In the genomic region with DNA sequence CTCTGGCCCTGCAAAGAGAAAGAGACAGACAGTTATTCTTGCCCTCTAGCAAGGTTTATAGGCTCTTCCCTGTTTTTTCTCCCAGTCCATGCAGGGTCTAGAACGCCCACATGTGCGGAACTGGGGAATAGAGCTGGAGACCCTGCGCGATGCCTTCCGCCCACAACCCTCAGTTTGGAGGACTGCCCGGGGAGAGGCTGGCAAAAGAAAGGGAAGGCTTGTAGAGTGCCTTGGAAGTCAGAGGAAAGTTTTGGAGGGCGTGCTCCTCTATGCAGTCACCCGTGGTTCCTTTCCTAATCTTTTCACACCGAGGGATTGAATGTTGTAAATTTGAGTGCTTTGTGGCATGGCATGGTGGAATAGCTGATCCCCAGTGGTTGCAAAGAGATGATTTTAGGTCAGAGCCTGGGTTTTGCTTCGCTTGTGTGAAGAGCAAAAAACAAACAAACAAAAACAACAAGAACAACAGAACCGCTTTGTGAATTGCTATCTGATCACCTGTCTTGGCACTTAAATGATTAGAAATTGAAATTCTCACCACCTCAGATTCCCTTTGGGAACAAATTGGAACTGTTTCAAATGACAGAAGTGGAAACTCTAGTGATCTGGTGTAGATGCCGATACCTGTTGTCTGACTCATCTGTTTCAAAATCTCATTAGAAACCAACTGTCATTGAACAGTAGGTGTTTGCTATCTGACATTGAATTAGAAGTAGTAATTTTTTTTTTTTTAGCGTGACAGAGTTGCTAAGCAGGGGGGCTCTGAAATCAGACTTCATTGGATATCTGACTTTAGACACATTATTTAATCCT, we compare ENCODE assay signal across 8 cellular contexts. TPM values are rescaled to one million over a fixed set of nuclear protein-coding genes. Genes with fewer than 3 reads are reported as not detected.
DNase-seq lines count a peak whose midpoint lies in the region; ATAC-seq and TF ChIP-seq lines count a peak whose summit lies in the region.

No MANE protein-coding gene starts in this region.

- no peak for TF ChIP-seq CTCF in GM23338 (conservative IDR thresholded peaks at IDR 0.05; ENCODE audit: low read depth in 2 of 2)

- intact Hi-C loops in naive thymus-derived CD4-positive, alpha-beta T cell (cut with micrococcal nuclease), result no loop called here

- H3K27ac ChIP-seq in CD8-positive, alpha-beta memory T cell (ENCODE audit: low read depth, low read length), result no peak overlapping the region
- no peak overlapping the region for H3K27ac ChIP-seq in GM23338 (ENCODE audit: low read depth)
- H3K27ac ChIP-seq in naive thymus-derived CD4-positive, alpha-beta T cell (ENCODE audit: low read depth, low read length), result no peak overlapping the region

- no peaks in the 10 kb centered on the region for H3K36me3 ChIP-seq in CD8-positive, alpha-beta memory T cell (ENCODE audit: insufficient read depth, low read length)
- no peaks in the 10 kb centered on the region for H3K36me3 ChIP-seq in GM23338 (ENCODE audit: insufficient read depth)
- H3K36me3 ChIP-seq in naive thymus-derived CD4-positive, alpha-beta T cell (ENCODE audit: control insufficient read depth in 2 of 3, insufficient read depth in 3 of 3, low read length in 3 of 3), result no peaks in the 10 kb centered on the region

- peak overlapping the region in 1 of 8 donors; percentile 9 for H3K27ac Mint-ChIP-seq in CD8-positive, alpha-beta memory T cell
- H3K27ac Mint-ChIP-seq in GM23338, result no peak overlapping the region
- H3K27ac Mint-ChIP-seq in naive thymus-derived CD4-positive, alpha-beta T cell, result no peak overlapping the region

- H3K4me2 ChIP-seq in GM23338, result peak overlapping the region; percentile 94

- H4K20me1 ChIP-seq in GM23338 (replicated peaks; ENCODE audit: insufficient read depth), result no peaks in the 10 kb centered on the region

- no peaks in the 10 kb centered on the region for H3K9me3 Mint-ChIP-seq in CD8-positive, alpha-beta memory T cell
- no peaks in the 10 kb centered on the region for H3K9me3 Mint-ChIP-seq in GM23338
- peaks cover 0 to 3% (median 0%) of the 10 kb centered on the region in 11 donors for H3K9me3 Mint-ChIP-seq in naive thymus-derived CD4-positive, alpha-beta T cell

- CTCF ChIA-PET in CD8-positive, alpha-beta memory T cell (lab: Charles Lee), result no interaction called here
- CTCF ChIA-PET in naive thymus-derived CD4-positive, alpha-beta T cell (lab: Charles Lee), result no interaction called here

- no peaks in the 10 kb centered on the region for H3K36me3 Mint-ChIP-seq in CD8-positive, alpha-beta memory T cell
- no peaks in the 10 kb centered on the region for H3K36me3 Mint-ChIP-seq in GM23338 (ENCODE audit: low read depth)
- H3K36me3 Mint-ChIP-seq in naive thymus-derived CD4-positive, alpha-beta T cell, result no peaks in the 10 kb centered on the region

- peaks cover 10 to 16% (median 15%) of the 10 kb centered on the region in 3 donors for H3K4me1 Mint-ChIP-seq in CD8-positive, alpha-beta memory T cell
- H3K4me1 Mint-ChIP-seq in GM23338, result peaks cover 7% of the 10 kb centered on the region; the same call in 2 of the 3 replicates
- H3K4me1 Mint-ChIP-seq in naive thymus-derived CD4-positive, alpha-beta T cell, result peaks cover 7 to 15% (median 11%) of the 10 kb centered on the region in 7 donors

- H3K9me3 ChIP-seq in CD8-positive, alpha-beta memory T cell (ENCODE audit: low read length), result no peaks in the 10 kb centered on the region
- H3K9me3 ChIP-seq in naive thymus-derived CD4-positive, alpha-beta T cell (ENCODE audit: control insufficient read depth in 2 of 3, low read length in 3 of 3), result no peaks in the 10 kb centered on the region

- peaks cover 16 to 29% of the 10 kb centered on the region in 2 donors for H3K27me3 Mint-ChIP-seq in CD8-positive, alpha-beta memory T cell
- peaks cover 22% of the 10 kb centered on the region for H3K27me3 Mint-ChIP-seq in GM23338 (ENCODE audit: insufficient read depth, low read depth, poor library complexity)
- H3K27me3 Mint-ChIP-seq in naive thymus-derived CD4-positive, alpha-beta T cell, result peaks cover 12 to 42% (median 26%) of the 10 kb centered on the region in 5 donors

- POLR2A ChIA-PET in CD8-positive, alpha-beta memory T cell (lab: Charles Lee), result no interaction called here
- POLR2A ChIA-PET in naive thymus-derived CD4-positive, alpha-beta T cell (lab: Charles Lee), result no interaction called here

- DNase-seq in CD8-positive, alpha-beta memory T cell, result no peak
- peak; percentile 42 for DNase-seq in GM23338 (ENCODE audit: low spot score)
- DNase-seq in RKO (ENCODE audit: low spot score), result peak; percentile 70
- peak; percentile 32 to 64 for DNase-seq in erythroblast (lab: John Stamatoyannopoulos, UW)
- no peak for DNase-seq in naive thymus-derived CD4-positive, alpha-beta T cell
- no peak for DNase-seq in stimulated activated CD4-positive, alpha-beta T cell treated with anti-CD3 and anti-CD28 coated beads, Interleukin-4, amount 100 ng/mL, for 24 hours
- no peak for DNase-seq in activated gamma-delta T cell (lab: John Stamatoyannopoulos, UW)

- TF ChIP-seq POLR2A in erythroblast (IDR thresholded peaks at IDR 0.05; ENCODE audit: low read length), result no peak

- peak overlapping the region; percentile 98 for H2AFZ ChIP-seq in GM23338

- peak overlapping the region; percentile 66 for H3K4me3 ChIP-seq in CD8-positive, alpha-beta memory T cell (ENCODE audit: low read length)
- peak overlapping the region; percentile 87 for H3K4me3 ChIP-seq in GM23338
- H3K4me3 ChIP-seq in naive thymus-derived CD4-positive, alpha-beta T cell (ENCODE audit: low read length), result peak overlapping the region; percentile 65

- H3K4me1 ChIP-seq in CD8-positive, alpha-beta memory T cell (ENCODE audit: insufficient read depth, low read length), result peaks cover 3% of the 10 kb centered on the region
- H3K4me1 ChIP-seq in GM23338 (ENCODE audit: insufficient read depth), result peaks cover 5% of the 10 kb centered on the region; the same call in 1 of the 2 replicates
- peaks cover 0 to 4% of the 10 kb centered on the region in 2 donors for H3K4me1 ChIP-seq in naive thymus-derived CD4-positive, alpha-beta T cell (ENCODE audit: control insufficient read depth in 2 of 2, insufficient read depth in 2 of 2, low read length in 2 of 2)

- no peaks in the 10 kb centered on the region for H3K27me3 ChIP-seq in CD8-positive, alpha-beta memory T cell (ENCODE audit: insufficient read depth, low read length, poor library complexity, severe bottlenecking)
- H3K27me3 ChIP-seq in GM23338 (ENCODE audit: insufficient read depth), result peaks cover 26% of the 10 kb centered on the region
- H3K27me3 ChIP-seq in naive thymus-derived CD4-positive, alpha-beta T cell (ENCODE audit: control insufficient read depth in 2 of 2, insufficient read depth in 2 of 2, low read length in 2 of 2), result no peaks in the 10 kb centered on the region

- peak overlapping the region; percentile 82 to 90 (median 86) for H3K4me3 Mint-ChIP-seq in CD8-positive, alpha-beta memory T cell
- peak overlapping the region; percentile 93 for H3K4me3 Mint-ChIP-seq in GM23338
- peak overlapping the region; percentile 80 to 93 (median 90) for H3K4me3 Mint-ChIP-seq in naive thymus-derived CD4-positive, alpha-beta T cell

- H3F3A ChIP-seq in GM23338 (replicated peaks; ENCODE audit: low read depth), result no peaks in the 10 kb centered on the region

- H3K9me2 ChIP-seq in GM23338 (ENCODE audit: insufficient read depth), result 0 out of 2 replicates have a peak, but pooled peaks cover 6% of the 10 kb centered on the region

- H3K79me2 ChIP-seq in GM23338 (replicated peaks; ENCODE audit: insufficient read depth), result peaks cover 42% of the 10 kb centered on the region

- ATAC-seq in GM23338 (peak; percentile 54), GM21576 (IDR thresholded peaks at IDR 0.05; ENCODE audit: unreplicated experiment) (no peak)
- ATAC-seq in naive thymus-derived CD4-positive, alpha-beta T cell, result no peak

TF ChIP-seq in GM23338, 12 proteins besides CTCF, POLR2A, EP300 and RAD21:
- TF ChIP-seq REST (IDR thresholded peaks at IDR 0.05; ENCODE audit: unreplicated experiment) (no peak), POLR2AphosphoS5 (IDR thresholded peaks at IDR 0.05; ENCODE audit: low read depth) (no peak)

RNA-seq across cellular contexts. Expression of gene GAS2L3, which starts 1.0 kb away (rescaled TPM):
- total RNA-seq in CD8-positive, alpha-beta memory T cell, result under 1 TPM; 0.42 to 0.75 TPM
- not detected for polyA plus RNA-seq in CD8-positive, alpha-beta memory T cell
- 13.5 and 22.3 TPM in 2 replicates for total RNA-seq in GM23338 (2014; rRNA removed; shearing (Covaris generic))
- polyA plus RNA-seq in GM23338 (2016; fragmentation: Nextera tagmentation; extraction: Ambion mirVana), result 9.0 and 9.7 TPM in 2 replicates
- 1 to 10 TPM in 2 of 5 experiments, under 1 TPM in 3; 0.08 to 4.9 (median 0.16) TPM for total RNA-seq in naive thymus-derived CD4-positive, alpha-beta T cell
- polyA plus RNA-seq in naive thymus-derived CD4-positive, alpha-beta T cell, result not detected

Comparison
In these comparisons a context has a peak if more than half of its experiments do, and no peak if none do; other contexts are left out.
1. DNase-seq: peak in GM23338 (single experiment), RKO (single experiment) and erythroblast (2 of 2); none in CD8-positive, alpha-beta memory T cell (0 of 5), naive thymus-derived CD4-positive, alpha-beta T cell (0 of 9), stimulated activated CD4-positive, alpha-beta T cell treated with anti-CD3 and anti-CD28 coated beads, Interleukin-4, amount 100 ng/mL, for 24 hours (single experiment) and activated gamma-delta T cell (single experiment).
2. Peak in every context shown above with its lines, with median percentiles within 50 percentile points of each other: H3K4me3 ChIP-seq and H3K4me3 Mint-ChIP-seq.